Comparison of ENCODE assay signal across 1 cellular context in the genomic region with DNA sequence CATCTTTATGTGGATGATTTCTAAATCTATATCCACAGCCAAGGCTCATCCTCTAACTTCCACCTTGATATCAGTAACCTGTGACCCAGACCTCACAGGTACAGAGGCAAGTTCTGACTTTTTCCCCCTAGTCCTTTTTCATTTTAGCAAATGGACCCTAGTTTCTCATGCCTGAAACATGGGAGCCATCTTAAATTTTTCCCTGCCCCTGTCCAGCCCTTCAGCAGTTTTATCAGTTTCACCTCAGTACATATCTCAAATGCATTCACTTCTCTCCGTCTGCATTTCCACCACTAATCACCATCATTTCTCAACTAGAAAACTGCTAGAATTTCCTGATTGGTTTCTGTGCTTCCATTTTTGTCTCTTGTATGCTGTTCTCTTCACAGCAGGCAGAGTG.
TF ChIP-seq lines count a peak whose summit lies in the region.

No MANE protein-coding gene starts in this region.

TF ChIP-seq in SK-N-SH treated with all-trans-retinoic acid at 6 μM for 48 hours, 23 proteins besides CTCF, POLR2A, EP300 and RAD21 (continued from another document):
- TF ChIP-seq, protein P1, sequence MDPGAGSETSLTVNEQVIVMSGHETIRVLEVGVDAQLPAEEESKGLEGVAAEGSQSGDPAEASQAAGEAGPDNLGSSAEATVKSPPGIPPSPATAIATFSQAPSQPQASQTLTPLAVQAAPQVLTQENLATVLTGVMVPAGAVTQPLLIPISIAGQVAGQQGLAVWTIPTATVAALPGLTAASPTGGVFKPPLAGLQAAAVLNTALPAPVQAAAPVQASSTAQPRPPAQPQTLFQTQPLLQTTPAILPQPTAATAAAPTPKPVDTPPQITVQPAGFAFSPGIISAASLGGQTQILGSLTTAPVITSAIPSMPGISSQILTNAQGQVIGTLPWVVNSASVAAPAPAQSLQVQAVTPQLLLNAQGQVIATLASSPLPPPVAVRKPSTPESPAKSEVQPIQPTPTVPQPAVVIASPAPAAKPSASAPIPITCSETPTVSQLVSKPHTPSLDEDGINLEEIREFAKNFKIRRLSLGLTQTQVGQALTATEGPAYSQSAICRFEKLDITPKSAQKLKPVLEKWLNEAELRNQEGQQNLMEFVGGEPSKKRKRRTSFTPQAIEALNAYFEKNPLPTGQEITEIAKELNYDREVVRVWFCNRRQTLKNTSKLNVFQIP (CRISPR knock-in tag; IDR thresholded peaks at IDR 0.05; ENCODE audit: borderline replicate concordance, low read depth), result no peak
- no peak for TF ChIP-seq TSHZ2 (CRISPR knock-in tag; IDR thresholded peaks at IDR 0.05)
